In genomic region chr18:2083691-2084090, GRCh38 we compare ENCODE assay signal across 10 cellular contexts.
DNase-seq lines count a peak whose midpoint lies in the region; ATAC-seq and TF ChIP-seq lines count a peak whose summit lies in the region.
"Had no signal": no experiment of that assay in that cellular context is flagged by ENCODE, and none has a peak within 500 bp of the region (broad histone marks: within the 10 kb centered on the region; RNA-seq: fewer than 3 reads in every experiment).

No MANE protein-coding gene starts in this region.

- H3K4me3 ChIP-seq in DND-41 (ENCODE audit: low read depth in 1 of 2, low read length in 2 of 2), result no peak overlapping the region
- H3K4me3 ChIP-seq in kidney epithelial cell (ENCODE audit: low read depth, low read length), result no peak overlapping the region

- H3K9ac ChIP-seq in DND-41 (ENCODE audit: low read depth, low read length), result no peak overlapping the region

- no peaks in the 10 kb centered on the region for H3K4me1 Mint-ChIP-seq in activated T-cell treated with anti-CD3 and anti-CD28 coated beads, Interleukin-2, amount 50 U/mL, for 24 hours (ENCODE audit: low read depth)

- intact Hi-C loops in sciatic nerve (cut with DNase I), result no loop called here

- H3K4me1 ChIP-seq in DND-41 (ENCODE audit: insufficient read depth, low read length), result no peaks in the 10 kb centered on the region

- H4K20me1 ChIP-seq in DND-41 (ENCODE audit: insufficient read depth, low read length), result no peaks in the 10 kb centered on the region

- H3K36me3 ChIP-seq in DND-41 (ENCODE audit: insufficient read depth, low read length) (no peaks in the 10 kb centered on the region), kidney epithelial cell (ENCODE audit: control insufficient read depth, insufficient read depth, low read length) (no peaks in the 10 kb centered on the region)

- H3K4me3 Mint-ChIP-seq in activated T-cell treated with anti-CD3 and anti-CD28 coated beads, Interleukin-2, amount 50 U/mL, for 24 hours, result no peak overlapping the region

- no peaks in the 10 kb centered on the region for H3K36me3 Mint-ChIP-seq in activated T-cell treated with anti-CD3 and anti-CD28 coated beads, Interleukin-2, amount 50 U/mL, for 24 hours (ENCODE audit: low read depth)

- H3K9me3 ChIP-seq in DND-41 (ENCODE audit: insufficient read depth, low read length, severe bottlenecking), result no peaks in the 10 kb centered on the region

- no peak overlapping the region for H3K27ac ChIP-seq in DND-41 (ENCODE audit: low read length)

- no peak overlapping the region for H3K4me2 ChIP-seq in DND-41 (ENCODE audit: insufficient read depth, low read length)

- H3K79me2 ChIP-seq in DND-41 (ENCODE audit: insufficient read depth, low read length), result no peaks in the 10 kb centered on the region

- H2AFZ ChIP-seq in DND-41 (ENCODE audit: low read depth, low read length), result no peak overlapping the region

- no peaks in the 10 kb centered on the region for H3K27me3 Mint-ChIP-seq in activated T-cell treated with anti-CD3 and anti-CD28 coated beads, Interleukin-2, amount 50 U/mL, for 24 hours

- DNase-seq in DND-41 (peak; percentile 9), RPMI7951 (ENCODE audit: low read depth) (peak; percentile 62), kidney epithelial cell (ENCODE audit: low read depth) (no peak), sciatic nerve (ENCODE audit: low spot score) (no peak)
- DNase-seq in activated T-cell treated with anti-CD3 and anti-CD28 coated beads, Interleukin-2, amount 50 U/mL, for 24 hours, result no peak
- no peak for DNase-seq in activated CD8-positive, alpha-beta memory T cell treated with anti-CD3 and anti-CD28 coated beads for 24 hours
- DNase-seq: activated CD4-positive, alpha-beta T cell treated with anti-CD3 and anti-CD28 coated beads for 4 hours; NCI-H2227 treated with DMSO at 0.1 percent for 48 hours had no signal

- peak; percentile 62 for TF ChIP-seq CTCF in DND-41 (IDR thresholded peaks at IDR 0.05; ENCODE audit: borderline replicate concordance, extremely low read depth, low read length, poor library complexity, severe bottlenecking)
- TF ChIP-seq CTCF in kidney epithelial cell (IDR thresholded peaks at IDR 0.05; ENCODE audit: insufficient read depth, low read length, poor library complexity, severe bottlenecking), result peak; percentile 52

- H3K9me3 Mint-ChIP-seq in activated T-cell treated with anti-CD3 and anti-CD28 coated beads, Interleukin-2, amount 50 U/mL, for 24 hours, result no peaks in the 10 kb centered on the region

- peak; percentile 59; the same call in 2 of the 3 replicates for ATAC-seq in DND-41 (ENCODE audit: insufficient read depth, low read depth)
- peak; percentile 42 for ATAC-seq in HG02642 (IDR thresholded peaks at IDR 0.05; ENCODE audit: poor library complexity, unreplicated experiment)
- ATAC-seq in GM21717 (IDR thresholded peaks at IDR 0.05; ENCODE audit: unreplicated experiment), result no peak
- ATAC-seq in sciatic nerve, result no peak

- H3K27me3 ChIP-seq in DND-41 (ENCODE audit: insufficient read depth, low read length, poor library complexity) (peaks cover 2% of the 10 kb centered on the region), kidney epithelial cell (ENCODE audit: control insufficient read depth, insufficient read depth, low read length) (no peaks in the 10 kb centered on the region)

- no peak overlapping the region for H3K27ac Mint-ChIP-seq in activated T-cell treated with anti-CD3 and anti-CD28 coated beads, Interleukin-2, amount 50 U/mL, for 24 hours

Comparison
In these comparisons a context has a peak if more than half of its experiments do, and no peak if none do; other contexts are left out.
1. ATAC-seq: peak in DND-41 (single experiment) and HG02642 (single experiment); none in GM21717 (single experiment) and sciatic nerve (single experiment).
2. DNase-seq: peak in DND-41 (single experiment) and RPMI7951 (single experiment); none in kidney epithelial cell (single experiment), sciatic nerve (single experiment), activated T-cell treated with anti-CD3 and anti-CD28 coated beads, Interleukin-2, amount 50 U/mL, for 24 hours (single experiment) and activated CD8-positive, alpha-beta memory T cell treated with anti-CD3 and anti-CD28 coated beads for 24 hours (single experiment).